In genomic region chr2:10810175-10811161, GRCh38 we compare ENCODE assay signal across 1 cellular context.
TF ChIP-seq lines count a peak whose summit lies in the region.

No MANE protein-coding gene starts in this region.

TF ChIP-seq in HepG2, 621 proteins besides CTCF, POLR2A, EP300 and RAD21 (continued from another document):
- TF ChIP-seq ZNF33B (CRISPR knock-in tag; IDR thresholded peaks at IDR 0.05) (0 out of 2 replicates have a peak, but pooled peaks have one; percentile 20), MEF2D (CRISPR knock-in tag; IDR thresholded peaks at IDR 0.05) (peak; percentile 25; the same call in 1 of the 2 replicates), CREB1 (IDR thresholded peaks at IDR 0.05) (no peak), CREB1 (CRISPR knock-in tag; IDR thresholded peaks at IDR 0.05) (0 out of 2 replicates have a peak, but pooled peaks have one; percentile 16), NFYC (CRISPR knock-in tag; IDR thresholded peaks at IDR 0.05) (0 out of 2 replicates have a peak, but pooled peaks have one; percentile 18), KLF9 (CRISPR knock-in tag; IDR thresholded peaks at IDR 0.05; ENCODE audit: low read depth) (no peak), FOXO4 (CRISPR knock-in tag; conservative IDR thresholded peaks at IDR 0.05) (no peak)
